In the genomic region with DNA sequence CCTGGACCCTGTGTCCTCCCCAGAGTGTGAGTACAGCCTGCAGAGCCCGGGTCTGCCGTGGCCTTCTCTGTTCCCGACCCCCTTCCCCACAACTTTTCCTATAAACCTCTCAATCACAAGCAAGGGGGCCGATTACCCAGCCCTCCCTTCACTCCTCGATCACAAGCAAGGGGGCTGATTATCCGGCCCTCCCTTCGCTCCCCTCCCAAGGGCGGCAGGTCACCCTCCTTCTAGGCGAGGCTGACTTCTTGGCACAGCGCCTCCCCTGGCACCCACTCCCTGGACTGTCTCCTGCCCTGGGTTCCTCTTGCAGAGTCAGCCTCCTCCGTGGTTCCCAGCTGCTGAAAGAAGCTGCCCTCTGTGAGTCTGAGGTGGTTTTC, we compare ENCODE assay signal across 23 cellular contexts. TPM values are rescaled to one million over a fixed set of nuclear protein-coding genes. Genes with fewer than 3 reads are reported as not detected.
DNase-seq lines count a peak whose midpoint lies in the region; ATAC-seq, FAIRE-seq and TF ChIP-seq lines count a peak whose summit lies in the region.
"Had no signal": no experiment of that assay in that cellular context is flagged by ENCODE, and none has a peak within 500 bp of the region (broad histone marks: within the 10 kb centered on the region; RNA-seq: fewer than 3 reads in every experiment).

No MANE protein-coding gene starts in this region.

- H3K4me1 ChIP-seq in left ventricle myocardium inferior: no peaks in the 10 kb centered on the region
- peaks cover 0 to 5% (median 0%) of the 10 kb centered on the region in 4 experiments; a peak in 3 of 7 replicates for H3K4me1 ChIP-seq in H1 (replicated peaks in 1 of 4; ENCODE audit: control insufficient read depth in 3 of 4, insufficient read depth in 4 of 4, low read length in 3 of 4)
- no peaks in the 10 kb centered on the region for H3K4me1 ChIP-seq in psoas muscle

- no peak overlapping the region for H2AK5ac ChIP-seq in H1 (ENCODE audit: low read depth, low read length)

- CTCF ChIA-PET in H1 (lab: Charles Lee; ENCODE audit: partially characterized antibody): interaction anchor here (0.6 to 2.3 kb wide), 5 partner anchors 10 to 52 kb away, joined by 3 to 8 read pairs (median 6); no protein-coding TSS in a partner anchor

- TF ChIP-seq POLR2A in H1 (IDR thresholded peaks at IDR 0.05; ENCODE audit: control extremely low read depth in 1 of 2, low read depth in 2 of 2, low read length in 2 of 2): no peak

- no peak overlapping the region for H2BK15ac ChIP-seq in H1 (ENCODE audit: low read length)

- intact Hi-C loops in Right ventricle myocardium inferior (cut with DNase I): no loop called here
- intact Hi-C loops in left ventricle myocardium inferior (cut with micrococcal nuclease): no loop called here
- intact Hi-C loops in psoas muscle (cut with DNase I): no loop called here

- H3K9ac ChIP-seq in H1 (replicated peaks in 1 of 4; ENCODE audit: extremely low read depth in 1 of 4, low read depth in 3 of 4, low read length in 3 of 4): no peak overlapping the region
- H3K9ac ChIP-seq: KMS-11 had no signal

- TF ChIP-seq RAD21 in H1 (IDR thresholded peaks at IDR 0.05 in 1 of 2, conservative IDR thresholded peaks at IDR 0.05 in 1 of 2; ENCODE audit: low read depth in 2 of 2, low read length in 2 of 2): no peak

- TF ChIP-seq EP300 in H1 (IDR thresholded peaks at IDR 0.05; ENCODE audit: borderline replicate concordance in 1 of 2, low read depth in 2 of 2, low read length in 2 of 2): no peak

- no peak overlapping the region for H2BK20ac ChIP-seq in H1 (ENCODE audit: low read length)

- H3K23ac ChIP-seq in H1 (ENCODE audit: insufficient read length): no peak overlapping the region

- no peak overlapping the region for H3K14ac ChIP-seq in H1 (ENCODE audit: insufficient read length)

- peaks cover 4% of the 10 kb centered on the region for H3K23me2 ChIP-seq in H1 (ENCODE audit: low read depth, low read length)

- no peak overlapping the region for H2AFZ ChIP-seq in H1 (ENCODE audit: low read length)

- H3K27me3 ChIP-seq in left ventricle myocardium inferior (ENCODE audit: low read depth) (peaks cover 8% of the 10 kb centered on the region), H1 (replicated peaks in 1 of 4; ENCODE audit: control insufficient read depth in 3 of 4, extremely low read depth in 1 of 4, insufficient read depth in 3 of 4, low read length in 3 of 4) (no peaks in the 10 kb centered on the region; a peak in 1 of 7 replicates), psoas muscle (ENCODE audit: insufficient read depth in 3 of 3, low read length in 2 of 3) (no peaks in the 10 kb centered on the region)

- no peak for DNase-seq in Right ventricle myocardium inferior (ENCODE audit: missing footprints)
- no peak for DNase-seq in left ventricle myocardium inferior
- peak; percentile 20 for DNase-seq in CD1c-positive myeloid dendritic cell (ENCODE audit: extremely low spot score)
- no peak for DNase-seq in H1 (ENCODE audit: low read depth in 1 of 2, low spot score in 2 of 2)
- peak in 1 of 2 donors; percentile 66 for DNase-seq in psoas muscle
- no peak for DNase-seq in NCI-H187 (lab: John Stamatoyannopoulos, UW)
- DNase-seq in NCI-H2081 (lab: John Stamatoyannopoulos, UW): no peak
- DNase-seq in NCI-H226: no peak
- DNase-seq: DMS53, GDM1, GOT3, IMR-90, NCI-H1092 treated with DMSO at 0.1 percent for 48 hours, NCI-H1436 treated with DMSO at 0.1 percent for 48 hours, NCI-H2029, NCI-H524 treated with DMSO at 0.1 percent for 48 hours, NCI-H82, PC-3 had no signal

- no peak for TF ChIP-seq CTCF in left ventricle myocardium inferior (IDR thresholded peaks at IDR 0.05; ENCODE audit: borderline replicate concordance)
- TF ChIP-seq CTCF in H1 (IDR thresholded peaks at IDR 0.05; ENCODE audit: control extremely low read depth in 1 of 3, insufficient read depth in 1 of 3, low read depth in 1 of 3, low read length in 3 of 3): no peak
- TF ChIP-seq CTCF in psoas muscle (IDR thresholded peaks at IDR 0.05): no peak

- no peak overlapping the region for H4K91ac ChIP-seq in H1 (replicated peaks; ENCODE audit: insufficient read length, low read length)

- no peaks in the 10 kb centered on the region for H3K79me1 ChIP-seq in H1 (ENCODE audit: low read depth, low read length)

- no peak overlapping the region for H2BK5ac ChIP-seq in H1 (ENCODE audit: low read depth, low read length)

- H4K8ac ChIP-seq in H1 (ENCODE audit: extremely low read depth, insufficient read depth, low read length): peak overlapping the region; percentile 37

- H3K27ac ChIP-seq in left ventricle myocardium inferior (replicated peaks) (no peak overlapping the region), H1 (ENCODE audit: low read depth, low read length) (no peak overlapping the region), psoas muscle (no peak overlapping the region)
- H3K27ac ChIP-seq: C4-2B, KMS-11 had no signal

- 94% methylated on average over 11 of the region's 11 CpGs; no CpG with 5 or more reads in 1 of the 2 experiments for WGBS in H1 (ENCODE audit: extremely low coverage in 1 of 2, insufficient coverage in 1 of 2, insufficient read length in 1 of 2, insufficient replicate concordance in 2 of 2, low coverage in 1 of 2, low lambda C conversion rate in 2 of 2, missing lambda C conversion rate in 1 of 2), 2 experiments
- WGBS in psoas muscle, 3 donors: 49 to 63% (median 51%) methylated on average over 11 of the region's 11 CpGs

- no peak overlapping the region for H3K18ac ChIP-seq in H1 (ENCODE audit: extremely low read depth, low read length)

- H2BK12ac ChIP-seq in H1 (ENCODE audit: low read depth, low read length): 0 out of 2 replicates have a peak overlapping the region, but pooled peaks have one; percentile 39

- no peak overlapping the region for H2BK120ac ChIP-seq in H1 (replicated peaks; ENCODE audit: low read depth, low read length)

- POLR2A ChIA-PET in H1 (lab: Charles Lee; ENCODE audit: partially characterized antibody): no interaction called here

- H3K4ac ChIP-seq in H1 (replicated peaks; ENCODE audit: insufficient read length, low read depth, low read length): no peak overlapping the region

- ATAC-seq in Right ventricle myocardium inferior: peak; percentile 13
- ATAC-seq in psoas muscle: peak in 3 of 4 donors; percentile 64 to 76 (median 70)
- ATAC-seq: PC-3 had no signal

- no peak for FAIRE-seq in H1 (lab: Jason Lieb, UNC)
- FAIRE-seq: D721Med, GM18507, HTR-8/SVneo had no signal

- peaks cover 0 to 3% of the 10 kb centered on the region in 2 experiments for H4K20me1 ChIP-seq in H1 (replicated peaks in 1 of 2; ENCODE audit: control insufficient read depth in 1 of 2, insufficient read depth in 2 of 2, low read length in 2 of 2)

- H3K4me3 ChIP-seq in left ventricle myocardium inferior (no peak overlapping the region), H1 (ENCODE audit: extremely low read depth in 1 of 4, insufficient read depth in 2 of 4, low read depth in 3 of 4, low read length in 4 of 4) (no peak overlapping the region), psoas muscle (no peak overlapping the region)

- H3K36me3 ChIP-seq in left ventricle myocardium inferior (no peaks in the 10 kb centered on the region), H1 (ENCODE audit: control insufficient read depth in 2 of 4, insufficient read depth in 4 of 4, low read length in 3 of 4) (no peaks in the 10 kb centered on the region), psoas muscle (ENCODE audit: insufficient read depth in 1 of 2, low read depth in 1 of 2) (no peaks in the 10 kb centered on the region)

- H4K5ac ChIP-seq in H1 (ENCODE audit: insufficient read length, low read depth, low read length): no peak overlapping the region

- no peak overlapping the region for H3K56ac ChIP-seq in H1 (replicated peaks; ENCODE audit: insufficient read length, low read depth, low read length)

- no peak overlapping the region for H3K4me2 ChIP-seq in H1 (ENCODE audit: insufficient read depth in 1 of 2, low read depth in 2 of 2, low read length in 2 of 2)
- H3K4me2 ChIP-seq: KMS-11 had no signal

- no peaks in the 10 kb centered on the region for H3K79me2 ChIP-seq in H1 (ENCODE audit: control insufficient read depth in 1 of 2, insufficient read depth in 2 of 2, low read length in 2 of 2)

- H3K9me3 ChIP-seq in left ventricle myocardium inferior (replicated peaks) (no peaks in the 10 kb centered on the region), H1 (ENCODE audit: insufficient read depth in 2 of 2, low read depth in 1 of 2, low read length in 1 of 2) (no peaks in the 10 kb centered on the region), psoas muscle (no peaks in the 10 kb centered on the region)

TF ChIP-seq in H1, 55 proteins besides CTCF, POLR2A, EP300 and RAD21:
- TF ChIP-seq TAF1 (IDR thresholded peaks at IDR 0.05; ENCODE audit: low read depth, low read length) (no peak), POLR2AphosphoS5 (IDR thresholded peaks at IDR 0.05; ENCODE audit: low read depth, low read length) (no peak), SRF (IDR thresholded peaks at IDR 0.05; ENCODE audit: low read depth, low read length) (no peak), SIX5 (IDR thresholded peaks at IDR 0.05; ENCODE audit: low read depth, low read length) (no peak), SIRT6 (IDR thresholded peaks at IDR 0.05; ENCODE audit: low read length) (no peak)

RNA-seq across cellular contexts. Expression of a gene that starts 12.3 kb away (rescaled TPM):
- total RNA-seq in Right ventricle myocardium inferior (12.3 TPM), left ventricle myocardium inferior (14.4 TPM), psoas muscle (10 to 100 TPM; 10.1 to 12.9 (median 10.9) TPM)
- total RNA-seq in H1 (2021; fragmentation: NEBNext Ultra II Directional; extraction: Animal tissue kit (Norgen Biotek cat#: 25700)): 12.8 and 14.0 TPM in 2 replicates
- polyA plus RNA-seq in H1 (2011; rRNA removed) (13.2 and 16.3 TPM in 2 replicates), psoas muscle (10 to 100 TPM in 1 of 3 donors, 1 to 10 TPM in 2; 5.6 to 10.5 (median 6.7) TPM)
- 10.4 TPM for polyA plus RNA-seq in H1 (2011; cell fraction: cytosol; rRNA removed)
- polyA plus RNA-seq in H1 (2011; cell fraction: nucleus; rRNA removed): 16.7 TPM
- 9.3 to 13.5 TPM (median 11.9 TPM) in 4 replicates for polyA plus RNA-seq in H1 (2012, experiment 1 of 2)
- 13.0 TPM for polyA plus RNA-seq in H1 (2012, experiment 2 of 2)
- polyA plus RNA-seq in H1 (2013, experiment 1 of 2): 9.4 TPM
- polyA plus RNA-seq in H1 (2013, experiment 2 of 2): 9.6 TPM
- 9.7 and 11.7 TPM in 2 replicates for polyA minus RNA-seq in H1 (2011; rRNA and poly(A)+ RNA removed)
- polyA minus RNA-seq in H1 (2011; cell fraction: cytosol; rRNA and poly(A)+ RNA removed): 8.3 TPM
- polyA minus RNA-seq in H1 (2011; cell fraction: nucleus; rRNA and poly(A)+ RNA removed): 9.7 TPM
